Comparison of ENCODE assay signal across 1 cellular context in the genomic region with DNA sequence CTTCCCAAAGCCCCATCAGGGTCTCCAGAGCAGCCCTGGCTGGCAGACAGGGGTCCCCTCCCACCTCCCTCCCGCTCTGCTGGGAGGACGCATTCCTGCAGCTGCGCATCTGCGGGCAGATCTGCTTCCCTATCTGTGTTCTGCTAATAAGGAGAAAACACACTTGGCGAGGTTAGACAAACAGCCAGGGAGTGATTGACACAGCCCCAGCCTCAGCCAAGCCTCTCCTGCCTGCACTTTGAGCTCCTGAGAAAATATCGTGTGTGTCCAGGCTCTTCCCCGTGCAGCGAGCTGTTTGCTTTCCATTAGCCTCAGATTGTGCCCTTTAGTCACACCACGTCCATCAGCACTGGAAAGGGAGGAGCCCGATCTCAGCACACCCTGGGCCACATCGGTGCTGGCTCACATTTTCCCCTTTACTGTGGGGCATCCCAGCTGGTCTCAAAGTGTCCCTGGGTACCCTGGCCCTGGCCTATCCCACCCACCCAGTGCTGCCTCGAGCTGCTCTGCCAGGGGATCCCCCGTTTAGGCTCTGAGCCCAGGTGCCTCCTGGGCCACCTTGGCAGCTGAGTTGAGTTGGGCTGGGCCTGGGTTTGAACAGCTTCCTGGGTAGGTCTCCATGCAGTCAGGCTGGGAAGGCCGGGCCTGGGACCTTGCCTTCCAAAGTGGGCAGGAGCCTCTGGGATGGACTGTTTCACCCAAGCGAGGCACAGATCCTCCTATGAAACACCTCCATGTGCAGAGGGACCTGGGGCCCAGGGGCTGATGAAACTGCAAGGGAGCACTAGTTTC.
TF ChIP-seq lines count a peak whose summit lies in the region.

No MANE protein-coding gene starts in this region.

TF ChIP-seq in HepG2, 621 proteins besides CTCF, POLR2A, EP300 and RAD21 (continued from another document):
- TF ChIP-seq, protein P1, sequence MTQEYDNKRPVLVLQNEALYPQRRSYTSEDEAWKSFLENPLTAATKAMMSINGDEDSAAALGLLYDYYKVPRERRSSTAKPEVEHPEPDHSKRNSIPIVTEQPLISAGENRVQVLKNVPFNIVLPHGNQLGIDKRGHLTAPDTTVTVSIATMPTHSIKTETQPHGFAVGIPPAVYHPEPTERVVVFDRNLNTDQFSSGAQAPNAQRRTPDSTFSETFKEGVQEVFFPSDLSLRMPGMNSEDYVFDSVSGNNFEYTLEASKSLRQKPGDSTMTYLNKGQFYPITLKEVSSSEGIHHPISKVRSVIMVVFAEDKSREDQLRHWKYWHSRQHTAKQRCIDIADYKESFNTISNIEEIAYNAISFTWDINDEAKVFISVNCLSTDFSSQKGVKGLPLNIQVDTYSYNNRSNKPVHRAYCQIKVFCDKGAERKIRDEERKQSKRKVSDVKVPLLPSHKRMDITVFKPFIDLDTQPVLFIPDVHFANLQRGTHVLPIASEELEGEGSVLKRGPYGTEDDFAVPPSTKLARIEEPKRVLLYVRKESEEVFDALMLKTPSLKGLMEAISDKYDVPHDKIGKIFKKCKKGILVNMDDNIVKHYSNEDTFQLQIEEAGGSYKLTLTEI (CRISPR knock-in tag; conservative IDR thresholded peaks at IDR 0.05), result no peak
- no peak for TF ChIP-seq HES4 (CRISPR knock-in tag; IDR thresholded peaks at IDR 0.05; ENCODE audit: borderline replicate concordance)
TF ChIP-seq in HepG2: peak in this region for 115.
